8 cellular contexts compared by ENCODE assay signal in the genomic region with DNA sequence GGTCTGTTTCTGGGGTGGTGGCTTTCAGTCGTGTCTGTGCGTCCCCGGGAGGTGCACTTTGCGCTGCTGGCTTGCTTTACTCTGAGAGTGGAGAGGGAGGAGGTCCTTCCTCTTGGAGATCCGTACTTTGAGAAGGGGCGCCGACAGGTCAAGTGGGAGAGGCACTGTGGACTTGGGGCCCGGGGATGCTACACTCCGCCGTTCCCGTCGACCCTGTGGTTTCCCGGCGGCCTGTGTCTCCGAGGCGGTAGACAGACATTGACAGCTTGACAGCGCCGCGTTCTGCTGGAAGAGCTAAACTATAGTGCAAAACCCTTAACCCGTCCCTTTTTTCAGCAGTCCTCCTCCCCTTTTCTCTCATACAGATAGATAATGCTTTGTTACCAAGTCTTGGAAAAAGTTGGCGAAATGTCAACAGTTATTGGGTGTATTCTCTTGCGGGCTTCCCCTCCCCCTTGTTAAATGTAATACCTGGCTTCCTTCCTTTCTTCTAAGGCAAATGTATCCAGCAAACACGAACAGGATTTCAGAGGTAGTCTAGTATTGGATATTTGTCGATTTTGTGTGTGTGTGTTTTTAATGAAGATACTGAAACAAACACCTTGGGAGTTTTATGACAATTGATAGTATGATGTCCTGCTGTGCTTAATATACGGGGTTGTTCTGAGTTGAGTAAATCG. TPM values are rescaled to one million over a fixed set of nuclear protein-coding genes. Genes with fewer than 3 reads are reported as not detected.
DNase-seq lines count a peak whose midpoint lies in the region; ATAC-seq and TF ChIP-seq lines count a peak whose summit lies in the region.

No MANE protein-coding gene starts in this region.

- ATAC-seq in HG02973 (IDR thresholded peaks at IDR 0.05; ENCODE audit: unreplicated experiment) = peak; percentile 2
- ATAC-seq in heart left ventricle = peak; percentile 0 to 7 (median 0)
- no peak for ATAC-seq in GM18519 (IDR thresholded peaks at IDR 0.05; ENCODE audit: low FRiP score, unreplicated experiment)
- no peak for ATAC-seq in HG02870 (IDR thresholded peaks at IDR 0.05; ENCODE audit: unreplicated experiment)

- DNase-seq in CD4-positive, alpha-beta memory T cell = peak in 3 of 5 donors; percentile 28 to 42 (median 34)
- DNase-seq in RWPE1 (ENCODE audit: low spot score) (peak; percentile 54), adipocyte (ENCODE audit: low read depth) (peak; percentile 59), heart left ventricle (peak in 4 of 5 donors; percentile 59 to 79 (median 70)), trophoblast cell (no peak)

- no peak overlapping the region for H4K12ac ChIP-seq in trophoblast cell (ENCODE audit: low read depth, low read length)

- no peak overlapping the region for H2AFZ ChIP-seq in trophoblast cell (ENCODE audit: insufficient read depth, low read length, poor library complexity)

- H3K36me3 ChIP-seq in CD4-positive, alpha-beta memory T cell (ENCODE audit: insufficient read depth, low read length) = no peaks in the 10 kb centered on the region
- H3K36me3 ChIP-seq in adipocyte (ENCODE audit: control insufficient read depth, insufficient read depth, low read length, severe bottlenecking) (no peaks in the 10 kb centered on the region), heart left ventricle (peaks cover 0 to 67% (median 19%) of the 10 kb centered on the region in 9 donors), trophoblast cell (ENCODE audit: control insufficient read depth in 1 of 2, insufficient read depth in 2 of 2, low read length in 2 of 2) (peaks cover 27 to 54% of the 10 kb centered on the region in 2 experiments)

- peaks cover 10% of the 10 kb centered on the region for H3K79me2 ChIP-seq in trophoblast cell (ENCODE audit: control insufficient read depth, insufficient read depth, low read length, poor library complexity)

- H4K8ac ChIP-seq in trophoblast cell (ENCODE audit: low read depth, low read length) = no peak overlapping the region

- H3K4ac ChIP-seq in trophoblast cell (ENCODE audit: low read depth, low read length) = no peak overlapping the region

- H3K18ac ChIP-seq in trophoblast cell (ENCODE audit: low read length) = no peak overlapping the region

- peaks cover 22 to 28% of the 10 kb centered on the region in 2 donors for H3K27me3 Mint-ChIP-seq in CD4-positive, alpha-beta memory T cell

- no peak overlapping the region for H3K27ac ChIP-seq in CD4-positive, alpha-beta memory T cell (ENCODE audit: low read depth, low read length)
- H3K27ac ChIP-seq in RWPE1 (peak overlapping the region; percentile 78), heart left ventricle (peak overlapping the region; percentile 91 to 99 (median 96)), trophoblast cell (ENCODE audit: low read depth, low read length) (peak overlapping the region; percentile 100)

- peaks cover 15% of the 10 kb centered on the region for H3K27me3 ChIP-seq in CD4-positive, alpha-beta memory T cell (ENCODE audit: insufficient read depth, low read length)
- H3K27me3 ChIP-seq in adipocyte (replicated peaks; ENCODE audit: control insufficient read depth, insufficient read depth, low read length) (no peaks in the 10 kb centered on the region), heart left ventricle (peaks cover 0 to 32% (median 0%) of the 10 kb centered on the region in 9 donors), trophoblast cell (ENCODE audit: insufficient read depth, low read length) (no peaks in the 10 kb centered on the region)

- H3K23ac ChIP-seq in trophoblast cell (ENCODE audit: low read length) = no peak overlapping the region

- H3K9me3 ChIP-seq in CD4-positive, alpha-beta memory T cell (ENCODE audit: control insufficient read depth in 1 of 2, low read length in 2 of 2) = no peaks in the 10 kb centered on the region
- no peaks in the 10 kb centered on the region for H3K9me3 ChIP-seq in adipocyte (ENCODE audit: control insufficient read depth, low read length)
- H3K9me3 ChIP-seq in heart left ventricle = no peaks in the 10 kb centered on the region
- no peaks in the 10 kb centered on the region for H3K9me3 ChIP-seq in trophoblast cell (ENCODE audit: insufficient read depth, low read depth, low read length)

- H2AK5ac ChIP-seq in trophoblast cell (ENCODE audit: low read length) = no peak overlapping the region

- TF ChIP-seq CTCF in RWPE1 (conservative IDR thresholded peaks at IDR 0.05; ENCODE audit: low read depth) (no peak; the same call in 1 of the 2 replicates), heart left ventricle (IDR thresholded peaks at IDR 0.05) (no peak)

- H3K9ac ChIP-seq in adipocyte (ENCODE audit: low read length) (peak overlapping the region; percentile 94), trophoblast cell (ENCODE audit: low read length) (peak overlapping the region; percentile 2)

- H3K36me3 Mint-ChIP-seq in CD4-positive, alpha-beta memory T cell = peaks cover 0 to 6% of the 10 kb centered on the region in 2 donors

- H2BK5ac ChIP-seq in trophoblast cell (ENCODE audit: low read depth, low read length, poor library complexity) = no peak overlapping the region

- peaks cover 28% of the 10 kb centered on the region for H3K79me1 ChIP-seq in trophoblast cell (ENCODE audit: low read length)

- 3 to 5% (median 3%) methylated on average over 23 to 26 of the region's 26 CpGs for WGBS in heart left ventricle, 4 donors
- no CpG with 5 or more reads among the region's 26 CpGs for WGBS in trophoblast cell (ENCODE audit: extremely low coverage, insufficient coverage, insufficient read length)

- H3K14ac ChIP-seq in trophoblast cell (ENCODE audit: low read length) = no peak overlapping the region

- peak overlapping the region; percentile 61 for H3K4me2 ChIP-seq in trophoblast cell (ENCODE audit: low read length)

- H2BK120ac ChIP-seq in trophoblast cell (ENCODE audit: insufficient read depth, low read length, poor library complexity) = peak overlapping the region; percentile 0

- H4K91ac ChIP-seq in trophoblast cell (ENCODE audit: low read depth, low read length) = peak overlapping the region; percentile 11

- H3K4me1 ChIP-seq in CD4-positive, alpha-beta memory T cell (ENCODE audit: insufficient read depth, low read length) = peaks cover 21% of the 10 kb centered on the region
- H3K4me1 ChIP-seq in adipocyte (ENCODE audit: control insufficient read depth, insufficient read depth, low read length) = peaks cover 76% of the 10 kb centered on the region
- peaks cover 0 to 85% (median 54%) of the 10 kb centered on the region in 12 donors for H3K4me1 ChIP-seq in heart left ventricle
- H3K4me1 ChIP-seq in trophoblast cell (ENCODE audit: control insufficient read depth in 1 of 2, insufficient read depth in 2 of 2, low read length in 2 of 2) = peaks cover 5 to 8% of the 10 kb centered on the region in 2 experiments

- H3K4me3 ChIP-seq in CD4-positive, alpha-beta memory T cell (ENCODE audit: low read length in 2 of 2) = peak overlapping the region; percentile 50 to 72
- H3K4me3 ChIP-seq in adipocyte (ENCODE audit: low read length) (peak overlapping the region; percentile 91), heart left ventricle (peak overlapping the region; percentile 62 to 95 (median 84)), trophoblast cell (ENCODE audit: low read depth, low read length) (peak overlapping the region; percentile 58)

- peak overlapping the region; percentile 94 to 97 (median 96) for H3K4me3 Mint-ChIP-seq in CD4-positive, alpha-beta memory T cell

- no peak for TF ChIP-seq POLR2A in heart left ventricle (IDR thresholded peaks at IDR 0.05)

- intact Hi-C loops in CD4-positive, alpha-beta memory T cell (cut with micrococcal nuclease) = loop anchor here (1.0 to 2.0 kb wide), 3 partner anchors 44 to 354 kb away; a partner anchor contains a TSS
- intact Hi-C loops in heart left ventricle (cut with DNase I) = loop anchor here (1.0 to 10.0 kb wide), 7 partner anchors 43 to 267 kb away; no protein-coding TSS in a partner anchor

- peak overlapping the region; percentile 71 to 92 (median 85) for H3K27ac Mint-ChIP-seq in CD4-positive, alpha-beta memory T cell

- CTCF ChIA-PET in CD4-positive, alpha-beta memory T cell (lab: Charles Lee; ENCODE audit: partially characterized antibody) = interaction anchor here (0.8 to 7.3 kb wide), 13 partner anchors 9 to 356 kb away, joined by 3 to 118 read pairs (median 14); no protein-coding TSS in a partner anchor
- CTCF ChIA-PET in RWPE1 (lab: Yijun Ruan, JAX) = interaction anchor here (0.5 to 2.8 kb wide), 18 partner anchors 10 to 328 kb away, joined by 3 to 14 read pairs (median 3); no protein-coding TSS in a partner anchor

- POLR2A ChIA-PET in CD4-positive, alpha-beta memory T cell (lab: Charles Lee; ENCODE audit: partially characterized antibody) = interaction anchor here (0.5 to 2.7 kb wide), 12 partner anchors 9 to 1045 kb away, joined by 3 to 13 read pairs (median 4); a partner anchor contains a TSS
- POLR2A ChIA-PET in RWPE1 (lab: Yijun Ruan, JAX; ENCODE audit: low non-redundant PET) = interaction anchor here (1.2 kb wide), 1 partner anchor 196 kb away, joined by 3 read pairs; no protein-coding TSS in a partner anchor

- H2BK12ac ChIP-seq in trophoblast cell (ENCODE audit: low read length) = no peak overlapping the region

- peaks cover 8 to 32% (median 20%) of the 10 kb centered on the region in 4 donors for H3K4me1 Mint-ChIP-seq in CD4-positive, alpha-beta memory T cell

- no peaks in the 10 kb centered on the region for H3K9me3 Mint-ChIP-seq in CD4-positive, alpha-beta memory T cell

RNA-seq across cellular contexts. Expression of a gene that starts 6.6 kb away (rescaled TPM):
- 10 to 100 TPM; 25.5 to 29.4 TPM for total RNA-seq in CD4-positive, alpha-beta memory T cell
- polyA plus RNA-seq in CD4-positive, alpha-beta memory T cell = 10 to 100 TPM in 1 of 2 donors, 1 to 10 TPM in 1; 8.5 to 11.2 TPM
- total RNA-seq in heart left ventricle = over 10,000 TPM in 7 of 9 donors, 1,000 to 10,000 TPM in 2; 9,722 to 18,689 (median 13,330) TPM
- polyA plus RNA-seq in heart left ventricle = over 10,000 TPM; 13,651 to 16,217 TPM
- polyA plus RNA-seq in trophoblast cell (2013) = 3,520 and 3,660 TPM in 2 replicates

Comparison
In these comparisons a context has a peak if more than half of its experiments do, and no peak if none do; other contexts are left out.
1. DNase-seq: peak in CD4-positive, alpha-beta memory T cell (3 of 5), RWPE1 (single experiment), adipocyte (single experiment) and heart left ventricle (4 of 5); none in trophoblast cell (0 of 2).
2. ATAC-seq: peak in HG02973 (single experiment) and heart left ventricle (4 of 4); none in GM18519 (single experiment) and HG02870 (single experiment).
3. RNA of a gene that starts 6.6 kb away (total RNA-seq): 9,722 to 18,689 TPM in heart left ventricle; 25.5 to 29.4 TPM in CD4-positive, alpha-beta memory T cell; every median in the first group is over 100 times any median in the second.
4. Peak in every context shown above with its lines, with median percentiles within 50 percentile points of each other: H3K4me3 ChIP-seq.